In the genomic region with DNA sequence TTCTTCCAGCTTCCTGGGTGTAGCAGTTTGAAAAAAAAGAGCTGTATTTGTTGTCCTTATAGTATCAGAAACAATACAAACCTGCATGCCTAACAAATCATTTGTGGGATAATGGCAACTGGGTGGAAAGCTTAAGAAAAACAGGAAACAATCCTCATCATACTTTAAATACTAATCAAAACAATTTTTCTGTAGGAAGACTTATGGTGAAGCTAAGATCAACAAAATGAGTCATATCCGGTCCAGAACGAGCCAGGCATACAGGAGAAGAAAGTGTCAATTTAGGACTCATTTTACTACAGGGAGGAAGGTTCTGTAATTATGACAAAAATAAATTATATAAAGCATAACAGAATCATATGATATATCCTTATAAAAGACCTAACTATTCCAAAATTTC, we compare ENCODE assay signal across 14 cellular contexts.
DNase-seq lines count a peak whose midpoint lies in the region; ATAC-seq and TF ChIP-seq lines count a peak whose summit lies in the region.
"Had no signal": no experiment of that assay in that cellular context is flagged by ENCODE, and none has a peak within 500 bp of the region (broad histone marks: within the 10 kb centered on the region; RNA-seq: fewer than 3 reads in every experiment).

No MANE protein-coding gene starts in this region.

- no peak for TF ChIP-seq CTCF in IMR-90 (conservative IDR thresholded peaks at IDR 0.05; ENCODE audit: low read depth, low read length)

- dilution Hi-C loops in IMR-90 (cut with HindIII; ENCODE audit: low sequenced_read_pairs, unreplicated experiment) = no loop called here

- H3K36me3 ChIP-seq in IMR-90 (ENCODE audit: control insufficient read depth, insufficient read depth, low read length) (no peaks in the 10 kb centered on the region), mesenchymal stem cell (ENCODE audit: control insufficient read depth in 1 of 2, insufficient read depth in 2 of 2, low read depth in 1 of 2, low read length in 2 of 2) (no peaks in the 10 kb centered on the region)
- H3K36me3 ChIP-seq: BLaER1, cardiac muscle cell, stomach had no signal

- DNase-seq in GM03348 (ENCODE audit: low spot score) (peak; percentile 2), IMR-90 (peak; percentile 65), astrocyte of the hippocampus (ENCODE audit: low read depth, low spot score) (peak; percentile 16), mesenchymal stem cell (peak; percentile 59), NCI-H446 treated with DMSO at 0.1 percent for 48 hours (lab: John Stamatoyannopoulos, UW) (no peak), amygdala (lab: John Stamatoyannopoulos, UW) (no peak), germinal center (ENCODE audit: low spot score) (no peak)
- DNase-seq: immature natural killer cell, NCI-H1694, stomach, T-cell had no signal

- H3K9me3 ChIP-seq in IMR-90 (ENCODE audit: control insufficient read depth, insufficient read depth, low read length) (no peaks in the 10 kb centered on the region), mesenchymal stem cell (ENCODE audit: control insufficient read depth, low read length) (no peaks in the 10 kb centered on the region)
- H3K9me3 ChIP-seq: BLaER1, stomach had no signal

- no peak overlapping the region for H3K56ac ChIP-seq in IMR-90 (ENCODE audit: extremely low read depth, insufficient read depth, low read length)

- no peak overlapping the region for H3K27ac ChIP-seq in IMR-90 (ENCODE audit: insufficient read depth, low read length)
- H3K27ac ChIP-seq in mesenchymal stem cell (ENCODE audit: low read length, poor library complexity, severe bottlenecking) = no peak overlapping the region
- H3K27ac ChIP-seq: BLaER1, cardiac muscle cell, stomach had no signal

- H3K9ac ChIP-seq in IMR-90 (ENCODE audit: low read depth, low read length) (no peak overlapping the region), mesenchymal stem cell (ENCODE audit: low read length) (no peak overlapping the region)
- H3K9ac ChIP-seq: BLaER1 had no signal

- no peak overlapping the region for H2AK5ac ChIP-seq in IMR-90 (ENCODE audit: low read depth, low read length)
- no peak overlapping the region for H2AK5ac ChIP-seq in mesenchymal stem cell (ENCODE audit: low read length, severe bottlenecking)

- no peak overlapping the region for H2BK20ac ChIP-seq in IMR-90 (ENCODE audit: low read depth, low read length)

- H4K8ac ChIP-seq in IMR-90 (ENCODE audit: low read depth in 2 of 2, low read length in 2 of 2) (no peak overlapping the region), mesenchymal stem cell (ENCODE audit: low read length) (no peak overlapping the region)

- H3K18ac ChIP-seq in IMR-90 (ENCODE audit: low read depth, low read length) (no peak overlapping the region), mesenchymal stem cell (ENCODE audit: low read depth in 1 of 2, low read length in 2 of 2) (no peak overlapping the region)

- TF ChIP-seq RAD21 in IMR-90 (IDR thresholded peaks at IDR 0.05; ENCODE audit: low read length) = no peak

- H3K4me1 ChIP-seq in IMR-90 (ENCODE audit: control insufficient read depth, insufficient read depth, low read length) = peaks cover 1% of the 10 kb centered on the region
- peaks cover 4% of the 10 kb centered on the region for H3K4me1 ChIP-seq in mesenchymal stem cell (ENCODE audit: control insufficient read depth, insufficient read depth, low read depth, low read length)
- H3K4me1 ChIP-seq: BLaER1 had no signal

- H3K14ac ChIP-seq in IMR-90 (replicated peaks; ENCODE audit: low read depth, low read length) = no peak overlapping the region
- H3K14ac ChIP-seq in mesenchymal stem cell (ENCODE audit: low read length in 2 of 2) = no peak overlapping the region

- H3K23ac ChIP-seq in IMR-90 (ENCODE audit: low read depth, low read length) (no peak overlapping the region), mesenchymal stem cell (ENCODE audit: low read length in 2 of 2) (no peak overlapping the region)

- H3K4me3 ChIP-seq in IMR-90 (ENCODE audit: insufficient read depth, low read depth, low read length) = no peak overlapping the region
- H3K4me3 ChIP-seq in mesenchymal stem cell (ENCODE audit: insufficient read depth in 1 of 2, low read depth in 1 of 2, low read length in 2 of 2) = no peak overlapping the region
- H3K4me3 ChIP-seq: BLaER1, cardiac muscle cell, stomach had no signal

- no TSS peak for BruUV-seq in IMR-90 (replicated peaks; lab: Mats Ljungman, UMichigan)

- intact Hi-C loops in IMR-90 (cut with micrococcal nuclease) = no loop called here

- no peak overlapping the region for H2AK9ac ChIP-seq in IMR-90 (replicated peaks; ENCODE audit: low read depth, low read length, poor library complexity)

- POLR2A ChIA-PET in IMR-90 (lab: Charles Lee; ENCODE audit: unreplicated experiment) = no interaction called here

- no peak overlapping the region for H2AFZ ChIP-seq in IMR-90 (replicated peaks; ENCODE audit: low read length, poor library complexity)
- no peak overlapping the region for H2AFZ ChIP-seq in mesenchymal stem cell (ENCODE audit: low read depth, low read length)

- H4K5ac ChIP-seq in IMR-90 (ENCODE audit: low read depth, low read length) = no peak overlapping the region

- H3K79me1 ChIP-seq in IMR-90 (ENCODE audit: low read depth in 1 of 2, low read length in 2 of 2) (no peaks in the 10 kb centered on the region), mesenchymal stem cell (replicated peaks; ENCODE audit: low read length, poor library complexity, severe bottlenecking) (no peaks in the 10 kb centered on the region)

- CTCF ChIA-PET in IMR-90 (lab: Yijun Ruan, JAX) = no interaction called here

- H2BK5ac ChIP-seq in IMR-90 (ENCODE audit: low read depth, low read length, poor library complexity, severe bottlenecking) (no peak overlapping the region), mesenchymal stem cell (ENCODE audit: low read depth, low read length, poor library complexity, severe bottlenecking) (no peak overlapping the region)

- H2BK120ac ChIP-seq in IMR-90 (ENCODE audit: low read depth, low read length) (no peak overlapping the region), mesenchymal stem cell (ENCODE audit: low read depth, low read length) (no peak overlapping the region)

- no peak for TF ChIP-seq POLR2A in IMR-90 (IDR thresholded peaks at IDR 0.05; ENCODE audit: low read depth, low read length)

- no CpG with 5 or more reads among the region's 2 CpGs for WGBS in IMR-90 (ENCODE audit: extremely low coverage in 2 of 2, insufficient read length in 1 of 2), 2 experiments
- no CpG with 5 or more reads among the region's 2 CpGs for WGBS in mesenchymal stem cell

- H2BK12ac ChIP-seq in mesenchymal stem cell (ENCODE audit: low read length in 2 of 2) = no peak overlapping the region

- in situ Hi-C loops in IMR-90 (cut with MboI; ENCODE audit: low sequenced_read_pairs) = no loop called here

- H3K4ac ChIP-seq in IMR-90 (ENCODE audit: low read depth, low read length) (no peak overlapping the region), mesenchymal stem cell (ENCODE audit: low read depth in 1 of 2, low read length in 2 of 2) (no peak overlapping the region)

- H3K27me3 ChIP-seq in IMR-90 (ENCODE audit: control insufficient read depth, insufficient read depth, low read length) = no peaks in the 10 kb centered on the region
- no peaks in the 10 kb centered on the region for H3K27me3 ChIP-seq in mesenchymal stem cell (ENCODE audit: control insufficient read depth in 1 of 2, insufficient read depth in 1 of 2, low read length in 2 of 2)
- H3K27me3 ChIP-seq: BLaER1, cardiac muscle cell, stomach had no signal

- no peaks in the 10 kb centered on the region for H4K20me1 ChIP-seq in IMR-90 (ENCODE audit: insufficient read depth, low read length)
- H4K20me1 ChIP-seq: BLaER1 had no signal

- H3K9me1 ChIP-seq in IMR-90 (ENCODE audit: insufficient read depth, low read length) = peaks cover under 1% of the 10 kb centered on the region; the same call in 1 of the 2 replicates

- H3K4me2 ChIP-seq in IMR-90 (ENCODE audit: low read depth, low read length) (no peak overlapping the region; the same call in 1 of the 2 replicates), mesenchymal stem cell (ENCODE audit: low read length, poor library complexity, severe bottlenecking) (no peak overlapping the region)
- H3K4me2 ChIP-seq: BLaER1 had no signal

- ATAC-seq in IMR-90 (ENCODE audit: low read depth) (peak; percentile 67), GM19397 (IDR thresholded peaks at IDR 0.05; ENCODE audit: unreplicated experiment) (no peak)
- ATAC-seq: T-cell had no signal

- H2BK15ac ChIP-seq in IMR-90 (ENCODE audit: low read depth, low read length) (no peak overlapping the region), mesenchymal stem cell (ENCODE audit: low read depth, poor library complexity, severe bottlenecking) (no peak overlapping the region)

- H4K91ac ChIP-seq in IMR-90 (ENCODE audit: insufficient read depth, low read depth, low read length) = no peak overlapping the region
- H4K91ac ChIP-seq in mesenchymal stem cell (ENCODE audit: low read length) = no peak overlapping the region

TF ChIP-seq in IMR-90, 13 proteins besides CTCF, POLR2A, EP300 and RAD21 (continues in another document):
- TF ChIP-seq FOS (IDR thresholded peaks at IDR 0.05; ENCODE audit: low read depth, low read length) = no peak
- no peak for TF ChIP-seq BHLHE40 (IDR thresholded peaks at IDR 0.05; ENCODE audit: low read depth, low read length)
- TF ChIP-seq MAZ (IDR thresholded peaks at IDR 0.05; ENCODE audit: borderline replicate concordance, low read depth, low read length) = no peak
- no peak for TF ChIP-seq RCOR1 (IDR thresholded peaks at IDR 0.05; ENCODE audit: insufficient replicate concordance, low read length)
- no peak for TF ChIP-seq CEBPB (IDR thresholded peaks at IDR 0.05; ENCODE audit: low read depth, low read length)
- no peak for TF ChIP-seq NFE2L2 (IDR thresholded peaks at IDR 0.05; ENCODE audit: low read depth, low read length)
- TF ChIP-seq, protein P1, sequence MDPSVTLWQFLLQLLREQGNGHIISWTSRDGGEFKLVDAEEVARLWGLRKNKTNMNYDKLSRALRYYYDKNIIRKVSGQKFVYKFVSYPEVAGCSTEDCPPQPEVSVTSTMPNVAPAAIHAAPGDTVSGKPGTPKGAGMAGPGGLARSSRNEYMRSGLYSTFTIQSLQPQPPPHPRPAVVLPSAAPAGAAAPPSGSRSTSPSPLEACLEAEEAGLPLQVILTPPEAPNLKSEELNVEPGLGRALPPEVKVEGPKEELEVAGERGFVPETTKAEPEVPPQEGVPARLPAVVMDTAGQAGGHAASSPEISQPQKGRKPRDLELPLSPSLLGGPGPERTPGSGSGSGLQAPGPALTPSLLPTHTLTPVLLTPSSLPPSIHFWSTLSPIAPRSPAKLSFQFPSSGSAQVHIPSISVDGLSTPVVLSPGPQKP (IDR thresholded peaks at IDR 0.05; ENCODE audit: borderline replicate concordance, low read depth, low read length) = no peak
- no peak for TF ChIP-seq MXI1 (IDR thresholded peaks at IDR 0.05; ENCODE audit: borderline replicate concordance, low read depth, low read length)
- TF ChIP-seq, protein P2, sequence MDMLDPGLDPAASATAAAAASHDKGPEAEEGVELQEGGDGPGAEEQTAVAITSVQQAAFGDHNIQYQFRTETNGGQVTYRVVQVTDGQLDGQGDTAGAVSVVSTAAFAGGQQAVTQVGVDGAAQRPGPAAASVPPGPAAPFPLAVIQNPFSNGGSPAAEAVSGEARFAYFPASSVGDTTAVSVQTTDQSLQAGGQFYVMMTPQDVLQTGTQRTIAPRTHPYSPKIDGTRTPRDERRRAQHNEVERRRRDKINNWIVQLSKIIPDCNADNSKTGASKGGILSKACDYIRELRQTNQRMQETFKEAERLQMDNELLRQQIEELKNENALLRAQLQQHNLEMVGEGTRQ (IDR thresholded peaks at IDR 0.05; ENCODE audit: low read depth, low read length) = no peak

Comparison
In these comparisons a context has a peak if more than half of its experiments do, and no peak if none do; other contexts are left out.
1. DNase-seq: peak in GM03348 (single experiment), IMR-90 (single experiment), astrocyte of the hippocampus (single experiment) and mesenchymal stem cell (single experiment); none in NCI-H446 treated with DMSO at 0.1 percent for 48 hours (single experiment), amygdala (0 of 56) and germinal center (single experiment).